9 cellular contexts compared by ENCODE assay signal in genomic region chr6:52394251-52394666, GRCh38. TPM values are rescaled to one million over a fixed set of nuclear protein-coding genes. Genes with fewer than 3 reads are reported as not detected.
A peak's percentile ranks its signal among the peaks of the same experiment; 100 is the strongest.
DNase-seq lines count a peak whose midpoint lies in the region; ATAC-seq lines count a peak whose summit lies in the region.
"Had no signal": no experiment of that assay in that cellular context is flagged by ENCODE, and none has a peak within 500 bp of the region (broad histone marks: within the 10 kb centered on the region; RNA-seq: fewer than 3 reads in every experiment).

No MANE protein-coding gene starts in this region.

- ATAC-seq in GM18909 (IDR thresholded peaks at IDR 0.05; ENCODE audit: poor library complexity, unreplicated experiment): peak; percentile 61
- peak; percentile 52 for ATAC-seq in GM21737 (IDR thresholded peaks at IDR 0.05; ENCODE audit: unreplicated experiment)
- ATAC-seq in HG03457 (IDR thresholded peaks at IDR 0.05; ENCODE audit: unreplicated experiment): peak; percentile 53
- peak; percentile 16 to 59 for ATAC-seq in naive B cell (ENCODE audit: low read depth in 2 of 2)

- DNase-seq in naive B cell (no peak), Ammon's horn (ENCODE audit: low spot score) (no peak), H4 (ENCODE audit: low spot score) (no peak), cortex of kidney (lab: John Stamatoyannopoulos, UW) (no peak)
- no peak for DNase-seq in activated CD8-positive, alpha-beta memory T cell treated with anti-CD3 and anti-CD28 coated beads for 24 hours
- DNase-seq: MG63 had no signal

- no peaks in the 10 kb centered on the region for H3K27me3 Mint-ChIP-seq in naive B cell

- H3K36me3 Mint-ChIP-seq in naive B cell: no peaks in the 10 kb centered on the region

- peak overlapping the region in 2 of 6 donors; percentile 10 to 13 for H3K27ac Mint-ChIP-seq in naive B cell

- H3K4me3 Mint-ChIP-seq in naive B cell: no peak overlapping the region

- no peaks in the 10 kb centered on the region for H3K9me3 Mint-ChIP-seq in naive B cell

- H3K4me1 Mint-ChIP-seq in naive B cell: peaks cover 23 to 48% (median 32%) of the 10 kb centered on the region in 3 donors

RNA-seq across cellular contexts. Expression of gene EFHC1, which starts 25.9 kb away (rescaled TPM):
- 10 to 100 TPM in 2 of 6 donors, 1 to 10 TPM in 4; 4.1 to 27.2 (median 8.4) TPM for polyA plus RNA-seq in naive B cell (ENCODE audit: low read depth in 6 of 6)
- 24.7 and 35.9 TPM in 2 replicates for total RNA-seq in H4 (2014; rRNA removed; shearing (Covaris generic))

RNA-seq across cellular contexts. Expression of gene PAQR8, which starts 32.3 kb away (rescaled TPM):
- polyA plus RNA-seq in naive B cell (ENCODE audit: low read depth in 6 of 6): 1 to 10 TPM; 2.4 to 6.2 (median 5.9) TPM
- 3.8 and 4.5 TPM in 2 replicates for total RNA-seq in H4 (2014; rRNA removed; shearing (Covaris generic))
